In the genomic region with DNA sequence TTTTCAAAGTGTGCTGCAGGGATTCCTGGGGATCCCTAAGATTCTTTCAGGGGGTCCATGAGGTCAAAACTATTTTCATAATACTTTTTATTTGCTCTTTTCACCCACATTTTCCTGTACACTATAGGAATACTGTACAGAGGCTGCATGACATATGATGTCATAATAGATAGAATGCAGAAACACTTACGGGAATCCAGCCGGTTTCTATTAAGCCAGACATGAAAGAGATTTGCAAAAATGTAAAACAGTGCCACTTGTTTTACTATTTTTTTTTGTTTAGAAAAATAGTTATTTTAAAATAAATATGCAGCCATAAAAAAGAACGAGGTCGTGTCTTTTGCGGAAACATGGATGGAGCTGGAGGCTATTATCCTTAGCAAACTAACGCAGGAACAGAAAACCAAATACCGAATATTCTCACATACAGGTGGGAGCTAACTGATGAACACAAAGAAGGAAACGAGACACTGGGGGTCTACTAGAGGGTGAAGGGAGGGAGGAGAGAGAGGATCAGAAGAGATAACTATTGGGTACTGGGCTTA, we compare ENCODE assay signal across 1 cellular context.
TF ChIP-seq lines count a peak whose summit lies in the region.

No MANE protein-coding gene starts in this region.

TF ChIP-seq in SK-N-SH, 30 proteins besides CTCF, POLR2A, EP300 and RAD21 (continued from another document):
- no peak for TF ChIP-seq MAX (IDR thresholded peaks at IDR 0.05; ENCODE audit: low read depth)
- TF ChIP-seq RCOR1 (IDR thresholded peaks at IDR 0.05; ENCODE audit: low read length) = peak; percentile 69; the same call in 1 of the 2 replicates
- TF ChIP-seq ZBTB33 (IDR thresholded peaks at IDR 0.05; ENCODE audit: borderline replicate concordance, low read depth) = no peak
- no peak for TF ChIP-seq RFX5 (IDR thresholded peaks at IDR 0.05; ENCODE audit: low read length)
- TF ChIP-seq, protein P1, sequence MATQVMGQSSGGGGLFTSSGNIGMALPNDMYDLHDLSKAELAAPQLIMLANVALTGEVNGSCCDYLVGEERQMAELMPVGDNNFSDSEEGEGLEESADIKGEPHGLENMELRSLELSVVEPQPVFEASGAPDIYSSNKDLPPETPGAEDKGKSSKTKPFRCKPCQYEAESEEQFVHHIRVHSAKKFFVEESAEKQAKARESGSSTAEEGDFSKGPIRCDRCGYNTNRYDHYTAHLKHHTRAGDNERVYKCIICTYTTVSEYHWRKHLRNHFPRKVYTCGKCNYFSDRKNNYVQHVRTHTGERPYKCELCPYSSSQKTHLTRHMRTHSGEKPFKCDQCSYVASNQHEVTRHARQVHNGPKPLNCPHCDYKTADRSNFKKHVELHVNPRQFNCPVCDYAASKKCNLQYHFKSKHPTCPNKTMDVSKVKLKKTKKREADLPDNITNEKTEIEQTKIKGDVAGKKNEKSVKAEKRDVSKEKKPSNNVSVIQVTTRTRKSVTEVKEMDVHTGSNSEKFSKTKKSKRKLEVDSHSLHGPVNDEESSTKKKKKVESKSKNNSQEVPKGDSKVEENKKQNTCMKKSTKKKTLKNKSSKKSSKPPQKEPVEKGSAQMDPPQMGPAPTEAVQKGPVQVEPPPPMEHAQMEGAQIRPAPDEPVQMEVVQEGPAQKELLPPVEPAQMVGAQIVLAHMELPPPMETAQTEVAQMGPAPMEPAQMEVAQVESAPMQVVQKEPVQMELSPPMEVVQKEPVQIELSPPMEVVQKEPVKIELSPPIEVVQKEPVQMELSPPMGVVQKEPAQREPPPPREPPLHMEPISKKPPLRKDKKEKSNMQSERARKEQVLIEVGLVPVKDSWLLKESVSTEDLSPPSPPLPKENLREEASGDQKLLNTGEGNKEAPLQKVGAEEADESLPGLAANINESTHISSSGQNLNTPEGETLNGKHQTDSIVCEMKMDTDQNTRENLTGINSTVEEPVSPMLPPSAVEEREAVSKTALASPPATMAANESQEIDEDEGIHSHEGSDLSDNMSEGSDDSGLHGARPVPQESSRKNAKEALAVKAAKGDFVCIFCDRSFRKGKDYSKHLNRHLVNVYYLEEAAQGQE (IDR thresholded peaks at IDR 0.05; ENCODE audit: low read depth, low read length) = no peak
- TF ChIP-seq MEF2A (IDR thresholded peaks at IDR 0.05; ENCODE audit: borderline replicate concordance, low read depth) = no peak
- no peak for TF ChIP-seq USF2 (IDR thresholded peaks at IDR 0.05; ENCODE audit: borderline replicate concordance, low read depth, low read length)
- TF ChIP-seq MXI1 (IDR thresholded peaks at IDR 0.05; ENCODE audit: low read depth, low read length) = no peak
- TF ChIP-seq, protein P2, sequence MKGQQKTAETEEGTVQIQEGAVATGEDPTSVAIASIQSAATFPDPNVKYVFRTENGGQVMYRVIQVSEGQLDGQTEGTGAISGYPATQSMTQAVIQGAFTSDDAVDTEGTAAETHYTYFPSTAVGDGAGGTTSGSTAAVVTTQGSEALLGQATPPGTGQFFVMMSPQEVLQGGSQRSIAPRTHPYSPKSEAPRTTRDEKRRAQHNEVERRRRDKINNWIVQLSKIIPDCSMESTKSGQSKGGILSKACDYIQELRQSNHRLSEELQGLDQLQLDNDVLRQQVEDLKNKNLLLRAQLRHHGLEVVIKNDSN (IDR thresholded peaks at IDR 0.05; ENCODE audit: borderline replicate concordance, low read depth) = no peak
- TF ChIP-seq EZH2phosphoT487 (IDR thresholded peaks at IDR 0.05; ENCODE audit: borderline replicate concordance, low read depth) = no peak
- no peak for TF ChIP-seq RXRA (IDR thresholded peaks at IDR 0.05; ENCODE audit: borderline replicate concordance, low read depth)
- no peak for TF ChIP-seq FOXJ3 (CRISPR knock-in tag; IDR thresholded peaks at IDR 0.05)
- TF ChIP-seq, protein P3, sequence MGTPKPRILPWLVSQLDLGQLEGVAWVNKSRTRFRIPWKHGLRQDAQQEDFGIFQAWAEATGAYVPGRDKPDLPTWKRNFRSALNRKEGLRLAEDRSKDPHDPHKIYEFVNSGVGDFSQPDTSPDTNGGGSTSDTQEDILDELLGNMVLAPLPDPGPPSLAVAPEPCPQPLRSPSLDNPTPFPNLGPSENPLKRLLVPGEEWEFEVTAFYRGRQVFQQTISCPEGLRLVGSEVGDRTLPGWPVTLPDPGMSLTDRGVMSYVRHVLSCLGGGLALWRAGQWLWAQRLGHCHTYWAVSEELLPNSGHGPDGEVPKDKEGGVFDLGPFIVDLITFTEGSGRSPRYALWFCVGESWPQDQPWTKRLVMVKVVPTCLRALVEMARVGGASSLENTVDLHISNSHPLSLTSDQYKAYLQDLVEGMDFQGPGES (IDR thresholded peaks at IDR 0.05; ENCODE audit: low read depth, low read length) = no peak
- no peak for TF ChIP-seq ELF1 (IDR thresholded peaks at IDR 0.05)
- no peak for TF ChIP-seq YY1 (IDR thresholded peaks at IDR 0.05; ENCODE audit: low read depth)
- no peak for TF ChIP-seq CHD2 (IDR thresholded peaks at IDR 0.05; ENCODE audit: low read length, partially characterized antibody)
